ENCODE assay signal across 16 cellular contexts in the genomic region with DNA sequence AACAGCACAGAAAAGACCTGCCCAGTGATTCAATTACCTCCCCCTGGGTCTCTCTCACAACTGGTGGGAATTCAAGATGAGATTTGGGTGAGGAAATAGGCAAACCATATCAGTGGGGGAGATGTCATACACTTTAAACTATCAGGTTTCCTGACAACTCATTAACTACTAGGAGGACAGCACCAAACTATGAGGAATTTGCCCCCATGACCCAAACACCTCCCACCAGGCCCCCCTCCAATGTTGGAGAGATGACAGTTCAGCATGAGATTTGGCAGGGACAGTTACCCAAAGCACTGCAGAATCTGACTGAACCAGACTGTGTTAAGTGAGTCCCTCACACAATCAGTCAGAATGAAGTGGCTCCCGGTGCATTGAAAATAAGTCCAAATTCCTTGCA.
DNase-seq lines count a peak whose midpoint lies in the region; ATAC-seq and TF ChIP-seq lines count a peak whose summit lies in the region.
"Had no signal": no experiment of that assay in that cellular context is flagged by ENCODE, and none has a peak within 500 bp of the region (broad histone marks: within the 10 kb centered on the region; RNA-seq: fewer than 3 reads in every experiment).

No MANE protein-coding gene starts in this region.

- no peaks in the 10 kb centered on the region for H3K36me3 Mint-ChIP-seq in endodermal cell (ENCODE audit: low read depth)
- H3K36me3 Mint-ChIP-seq: CD8-positive, alpha-beta T cell had no signal

- WGBS in endodermal cell (ENCODE audit: insufficient coverage in 1 of 2, insufficient read length in 1 of 2), 2 experiments: 80 to 93% methylated on average over 1 of the region's 1 CpG

- no peak overlapping the region for H3K27ac Mint-ChIP-seq in endodermal cell
- H3K27ac Mint-ChIP-seq: B cell; CD8-positive, alpha-beta T cell; IgD-negative memory B cell had no signal

- H2AFZ ChIP-seq in neural cell (ENCODE audit: low read depth, low read length): no peak overlapping the region

- no peaks in the 10 kb centered on the region for H4K20me1 ChIP-seq in neural cell (ENCODE audit: insufficient read depth)
- H4K20me1 ChIP-seq: BLaER1 treated with 17β-estradiol and CSF1 and Interleukin-3, amounts not matched to agents 10 nM and 100 nM had no signal

- ATAC-seq in left lobe of liver: peak; percentile 15
- ATAC-seq: CD8-positive, alpha-beta T cell had no signal

- no peaks in the 10 kb centered on the region for H3K9me3 Mint-ChIP-seq in endodermal cell
- H3K9me3 Mint-ChIP-seq: CD8-positive, alpha-beta T cell; IgD-negative memory B cell had no signal

- H3K9ac ChIP-seq in endodermal cell (ENCODE audit: extremely low read depth, low read length, poor library complexity, severe bottlenecking) (no peak overlapping the region), neural cell (ENCODE audit: low read length) (no peak overlapping the region)
- H3K9ac ChIP-seq: BLaER1 treated with 17β-estradiol and CSF1 and Interleukin-3, amounts not matched to agents 10 nM and 100 nM had no signal

- peaks cover 6% of the 10 kb centered on the region for H3K4me1 ChIP-seq in endodermal cell (ENCODE audit: control insufficient read depth, insufficient read depth, low read length)

- no peaks in the 10 kb centered on the region for H3K27me3 ChIP-seq in endodermal cell (ENCODE audit: control insufficient read depth, insufficient read depth, low read length, poor library complexity, severe bottlenecking)
- H3K27me3 ChIP-seq in neural cell (ENCODE audit: insufficient read depth, low read depth, low read length): no peaks in the 10 kb centered on the region
- H3K27me3 ChIP-seq: BLaER1 treated with 17β-estradiol and CSF1 and Interleukin-3, amounts not matched to agents 10 nM and 100 nM had no signal

- no peak for TF ChIP-seq CTCF in endodermal cell (conservative IDR thresholded peaks at IDR 0.05)
- TF ChIP-seq CTCF in neural cell (IDR thresholded peaks at IDR 0.05; ENCODE audit: poor library complexity, severe bottlenecking): no peak

- no peaks in the 10 kb centered on the region for H3K79me2 ChIP-seq in neural cell (replicated peaks; ENCODE audit: insufficient read depth, low read length)

- H3F3A ChIP-seq in neural cell (ENCODE audit: insufficient read depth, low read length, poor library complexity, severe bottlenecking): no peaks in the 10 kb centered on the region

- H3K9me2 ChIP-seq in neural cell (ENCODE audit: insufficient read depth, low read length): no peaks in the 10 kb centered on the region

- H3K27ac ChIP-seq in endodermal cell (ENCODE audit: low read depth, low read length): no peak overlapping the region
- peak overlapping the region; percentile 64 for H3K27ac ChIP-seq in neural cell (ENCODE audit: low read length)
- H3K27ac ChIP-seq: BLaER1 treated with 17β-estradiol and CSF1 and Interleukin-3, amounts not matched to agents 10 nM and 100 nM had no signal

- H3K27me3 Mint-ChIP-seq in endodermal cell (ENCODE audit: insufficient read depth): no peaks in the 10 kb centered on the region

- peaks cover 18% of the 10 kb centered on the region for H3K4me1 Mint-ChIP-seq in endodermal cell
- H3K4me1 Mint-ChIP-seq: B cell had no signal

- no peak overlapping the region for H3K4me2 ChIP-seq in neural cell (ENCODE audit: low read length)
- H3K4me2 ChIP-seq: BLaER1 treated with 17β-estradiol and CSF1 and Interleukin-3, amounts not matched to agents 10 nM and 100 nM had no signal

- no peak for TF ChIP-seq EP300 in neural cell (conservative IDR thresholded peaks at IDR 0.05; ENCODE audit: poor library complexity, severe bottlenecking)

- H3K36me3 ChIP-seq in endodermal cell (ENCODE audit: control insufficient read depth, insufficient read depth, low read length) (no peaks in the 10 kb centered on the region), neural cell (ENCODE audit: insufficient read depth, low read length) (no peaks in the 10 kb centered on the region)
- H3K36me3 ChIP-seq: BLaER1 treated with 17β-estradiol and CSF1 and Interleukin-3, amounts not matched to agents 10 nM and 100 nM; HAP-1 had no signal

- H3K9me3 ChIP-seq in endodermal cell (ENCODE audit: control insufficient read depth, low read length) (no peaks in the 10 kb centered on the region), neural cell (ENCODE audit: low read length) (no peaks in the 10 kb centered on the region)
- H3K9me3 ChIP-seq: BLaER1 treated with 17β-estradiol and CSF1 and Interleukin-3, amounts not matched to agents 10 nM and 100 nM; HAP-1 had no signal

- H3K4me3 ChIP-seq in endodermal cell (ENCODE audit: low read length) (no peak overlapping the region), neural cell (ENCODE audit: low read length) (no peak overlapping the region)
- H3K4me3 ChIP-seq: BLaER1 treated with 17β-estradiol and CSF1 and Interleukin-3, amounts not matched to agents 10 nM and 100 nM; HAP-1 had no signal

- DNase-seq in activated effector memory CD4-positive, alpha-beta T cell treated with anti-CD3 and anti-CD28 coated beads, Interleukin-2, amount 50 U/mL, for 16 hours: peak; percentile 48
- DNase-seq in activated effector memory CD4-positive, alpha-beta T cell treated with Interleukin-2 at 50 U/mL for 16 hours: no peak
- DNase-seq in endodermal cell (peak; percentile 40), left lobe of liver (ENCODE audit: low spot score) (no peak), NCI-H2171 treated with DMSO at 0.1 percent for 48 hours (lab: John Stamatoyannopoulos, UW) (no peak), NCI-H748 treated with DMSO at 0.1 percent for 48 hours (lab: John Stamatoyannopoulos, UW) (no peak), NCI-H1417 treated with DMSO at 0.1 percent for 48 hours (lab: John Stamatoyannopoulos, UW) (no peak)
- DNase-seq: Calu3; CD8-positive, alpha-beta T cell; DMS79 treated with DMSO at 0.1 percent for 48 hours; GF-D8 had no signal

- TF ChIP-seq RAD21 in neural cell (conservative IDR thresholded peaks at IDR 0.05): no peak

- H3K4me3 Mint-ChIP-seq in endodermal cell: no peak overlapping the region
- H3K4me3 Mint-ChIP-seq: B cell; CD8-positive, alpha-beta T cell; IgD-negative memory B cell had no signal

TF ChIP-seq in neural cell, 6 proteins besides CTCF, POLR2A, EP300 and RAD21:
- no peak for TF ChIP-seq SMC3 (conservative IDR thresholded peaks at IDR 0.05; ENCODE audit: poor library complexity)
- TF ChIP-seq POLR2AphosphoS5 (IDR thresholded peaks at IDR 0.05): no peak
- no peak for TF ChIP-seq EZH2 (IDR thresholded peaks at IDR 0.05; ENCODE audit: borderline replicate concordance, insufficient read depth, low read length, poor library complexity, severe bottlenecking)
TF ChIP-seq in neural cell: peak in this region for 0.

Comparison
In these comparisons a context has a peak if more than half of its experiments do, and no peak if none do; other contexts are left out.
1. DNase-seq: peak in activated effector memory CD4-positive, alpha-beta T cell treated with anti-CD3 and anti-CD28 coated beads, Interleukin-2, amount 50 U/mL, for 16 hours (single experiment) and endodermal cell (single experiment); none in activated effector memory CD4-positive, alpha-beta T cell treated with Interleukin-2 at 50 U/mL for 16 hours (single experiment), left lobe of liver (single experiment), NCI-H2171 treated with DMSO at 0.1 percent for 48 hours (single experiment), NCI-H748 treated with DMSO at 0.1 percent for 48 hours (single experiment) and NCI-H1417 treated with DMSO at 0.1 percent for 48 hours (single experiment).